In genomic region chr9:80062581-80062980, GRCh38 we compare ENCODE assay signal across 28 cellular contexts.
DNase-seq lines count a peak whose midpoint lies in the region; ATAC-seq and TF ChIP-seq lines count a peak whose summit lies in the region.
"Had no signal": no experiment of that assay in that cellular context is flagged by ENCODE, and none has a peak within 500 bp of the region (broad histone marks: within the 10 kb centered on the region; RNA-seq: fewer than 3 reads in every experiment).

No MANE protein-coding gene starts in this region.

- H3K79me2 ChIP-seq in mesendoderm (ENCODE audit: control insufficient read depth, insufficient read depth, low read length), result no peaks in the 10 kb centered on the region

- H3K4me3 ChIP-seq in mesendoderm (ENCODE audit: low read length), result no peak overlapping the region
- no peak overlapping the region for H3K4me3 ChIP-seq in gastrocnemius medialis
- H3K4me3 ChIP-seq: heart left ventricle, right atrium auricular region, tibial nerve had no signal

- H3K79me1 ChIP-seq in mesendoderm (ENCODE audit: low read length), result no peaks in the 10 kb centered on the region

- H3K4me2 ChIP-seq in mesendoderm (ENCODE audit: low read length), result no peak overlapping the region

- H4K8ac ChIP-seq in mesendoderm (ENCODE audit: low read depth, low read length), result no peak overlapping the region

- no peaks in the 10 kb centered on the region for H3K36me3 ChIP-seq in mesendoderm (ENCODE audit: control insufficient read depth, insufficient read depth, low read length)
- no peaks in the 10 kb centered on the region for H3K36me3 ChIP-seq in gastrocnemius medialis
- H3K36me3 ChIP-seq: heart left ventricle, right atrium auricular region, tibial nerve had no signal

- no peak overlapping the region for H3K27ac Mint-ChIP-seq in activated CD8-positive, alpha-beta memory T cell treated with anti-CD3 and anti-CD28 coated beads, Interleukin-2, amount 10 ng/mL, durations not matched to agents 7 days and 5 days
- H3K27ac Mint-ChIP-seq: activated T-cell treated with anti-CD3 and anti-CD28 coated beads, Interleukin-2, amount 50 U/mL, for 24 hours; CD8-positive, alpha-beta T cell; dendritic cell treated with granulocyte-macrophage colony-stimulating factor and Interleukin-4, amounts not matched to agents 40 ng/mL and 50 ng/mL, for 4 days had no signal

- no peak overlapping the region for H3K18ac ChIP-seq in mesendoderm (ENCODE audit: low read length)

- H3K36me3 Mint-ChIP-seq in activated CD8-positive, alpha-beta memory T cell treated with anti-CD3 and anti-CD28 coated beads, Interleukin-2, amount 10 ng/mL, durations not matched to agents 7 days and 5 days, result no peaks in the 10 kb centered on the region
- H3K36me3 Mint-ChIP-seq: CD8-positive, alpha-beta T cell had no signal

- no peak overlapping the region for H4K5ac ChIP-seq in mesendoderm (ENCODE audit: low read length)

- intact Hi-C loops in gastrocnemius medialis (cut with DNase I; ENCODE audit: low total_unique reads), result loop anchor here (1.0 to 10.0 kb wide), 4 partner anchors 78 to 1622 kb away; partner anchors contain the start of genes TLE1 and TLE4

- H2BK15ac ChIP-seq in mesendoderm (replicated peaks; ENCODE audit: low read depth), result no peak overlapping the region

- H3K27me3 Mint-ChIP-seq in activated CD8-positive, alpha-beta memory T cell treated with anti-CD3 and anti-CD28 coated beads, Interleukin-2, amount 10 ng/mL, durations not matched to agents 7 days and 5 days, result no peaks in the 10 kb centered on the region
- H3K27me3 Mint-ChIP-seq: dendritic cell treated with granulocyte-macrophage colony-stimulating factor and Interleukin-4, amounts not matched to agents 40 ng/mL and 50 ng/mL, for 4 days had no signal

- in situ Hi-C loops in gastrocnemius medialis (cut with MboI; ENCODE audit: low sequenced_read_pairs in 4 of 4), result loop anchor here in 2 of 4 donors (10.0 to 25.0 kb wide), 2 partner anchors 88 to 1525 kb away; no protein-coding TSS in a partner anchor

- H3K27me3 ChIP-seq in mesendoderm (ENCODE audit: insufficient read depth, low read length, poor library complexity), result no peaks in the 10 kb centered on the region
- H3K27me3 ChIP-seq in gastrocnemius medialis, result no peaks in the 10 kb centered on the region
- H3K27me3 ChIP-seq: right atrium auricular region, tibial nerve had no signal

- no peak overlapping the region for H3K4me3 Mint-ChIP-seq in activated CD8-positive, alpha-beta memory T cell treated with anti-CD3 and anti-CD28 coated beads, Interleukin-2, amount 10 ng/mL, durations not matched to agents 7 days and 5 days
- H3K4me3 Mint-ChIP-seq: activated T-cell treated with anti-CD3 and anti-CD28 coated beads, Interleukin-2, amount 50 U/mL, for 24 hours; CD8-positive, alpha-beta T cell; dendritic cell treated with granulocyte-macrophage colony-stimulating factor and Interleukin-4, amounts not matched to agents 40 ng/mL and 50 ng/mL, for 4 days had no signal

- no peak for TF ChIP-seq CTCF in gastrocnemius medialis (IDR thresholded peaks at IDR 0.05 in 4 of 5, conservative IDR thresholded peaks at IDR 0.05 in 1 of 5)

- no peaks in the 10 kb centered on the region for H3K9me3 ChIP-seq in gastrocnemius medialis

- DNase-seq in EH (ENCODE audit: low read depth) (peak; percentile 4), caudate nucleus (lab: John Stamatoyannopoulos, UW) (no peak), mesendoderm (no peak), gastrocnemius medialis (no peak), nucleus accumbens (lab: John Stamatoyannopoulos, UW) (no peak), MV-4-11 (lab: John Stamatoyannopoulos, UW) (no peak)
- DNase-seq in activated CD8-positive, alpha-beta memory T cell treated with anti-CD3 and anti-CD28 coated beads, Interleukin-2, amount 10 ng/mL, durations not matched to agents 7 days and 5 days, result no peak
- DNase-seq: activated CD8-positive, alpha-beta memory T cell treated with anti-CD3 and anti-CD28 coated beads for 24 hours; activated gamma-delta T cell treated with Interleukin-2 at 50 U/mL for 16 hours; activated T-cell treated with anti-CD3 and anti-CD28 coated beads, Interleukin-2, amount 50 U/mL, for 24 hours; CD8-positive, alpha-beta T cell; DMS153; GDM1; KG1; left cardiac atrium; NCI-H187 treated with DMSO at 0.1 percent for 48 hours; NCI-H774; occipital lobe; stimulated activated CD4-positive, alpha-beta T cell treated with anti-CD3 and anti-CD28 coated beads, Interleukin-15, amount 100 ng/mL, for 24 hours; stimulated activated naive CD8-positive, alpha-beta T cell treated with anti-CD3 and anti-CD28 coated beads, Interleukin-15, Interleukin-2, amounts not matched to agents 100 U/mL and 50 U/mL, for 24 hours; T-helper 2 cell had no signal

- H3K27ac ChIP-seq in caudate nucleus (ENCODE audit: low read depth, low read length) (peak overlapping the region; percentile 32), mesendoderm (ENCODE audit: low read depth, low read length) (peak overlapping the region; percentile 24), gastrocnemius medialis (peak overlapping the region; percentile 86 to 91 (median 90))
- H3K27ac ChIP-seq: RWPE1 had no signal

- no peak overlapping the region for H2BK120ac ChIP-seq in mesendoderm (ENCODE audit: low read depth, low read length)

- WGBS in mesendoderm (ENCODE audit: extremely low coverage, insufficient coverage, low lambda C conversion rate), result no CpG with 5 or more reads among the region's 4 CpGs

- no peak for TF ChIP-seq POLR2A in gastrocnemius medialis (IDR thresholded peaks at IDR 0.05)

- H3K9ac ChIP-seq in mesendoderm (ENCODE audit: low read length), result no peak overlapping the region

- no peak overlapping the region for H2AK5ac ChIP-seq in mesendoderm (ENCODE audit: low read length)

- H3K4ac ChIP-seq in mesendoderm (ENCODE audit: low read depth, low read length), result no peak overlapping the region

- no peaks in the 10 kb centered on the region for H3K4me1 Mint-ChIP-seq in activated CD8-positive, alpha-beta memory T cell treated with anti-CD3 and anti-CD28 coated beads, Interleukin-2, amount 10 ng/mL, durations not matched to agents 7 days and 5 days

- no peak overlapping the region for H3K23ac ChIP-seq in mesendoderm (ENCODE audit: low read length)

- peak overlapping the region; percentile 5 for H2BK5ac ChIP-seq in mesendoderm (ENCODE audit: low read length)

- H3K56ac ChIP-seq in mesendoderm (ENCODE audit: low read length), result no peak overlapping the region

- H3K9me3 Mint-ChIP-seq in activated CD8-positive, alpha-beta memory T cell treated with anti-CD3 and anti-CD28 coated beads, Interleukin-2, amount 10 ng/mL, durations not matched to agents 7 days and 5 days (ENCODE audit: low read depth), result peaks cover 6% of the 10 kb centered on the region
- H3K9me3 Mint-ChIP-seq: CD8-positive, alpha-beta T cell had no signal

- ATAC-seq in gastrocnemius medialis (no peak), HG02884 (IDR thresholded peaks at IDR 0.05; ENCODE audit: unreplicated experiment) (no peak)
- no peak for ATAC-seq in activated CD8-positive, alpha-beta memory T cell treated with anti-CD3 and anti-CD28 coated beads, Interleukin-2, amount 10 ng/mL, durations not matched to agents 7 days and 5 days
- ATAC-seq: CD8-positive, alpha-beta T cell; SK-N-SH treated with all-trans-retinoic acid at 6 μM for 48 hours; stimulated activated naive CD8-positive, alpha-beta T cell treated with anti-CD3 and anti-CD28 coated beads, Interleukin-15, Interleukin-2, amounts not matched to agents 100 U/mL and 50 U/mL, for 24 hours had no signal

- H3K4me1 ChIP-seq in mesendoderm (ENCODE audit: control insufficient read depth, low read depth, low read length) (peaks cover 2% of the 10 kb centered on the region), gastrocnemius medialis (peaks cover 25 to 27% of the 10 kb centered on the region in 2 donors)
- H3K4me1 ChIP-seq: right atrium auricular region had no signal

- CTCF ChIA-PET in activated CD8-positive, alpha-beta memory T cell treated with anti-CD3 and anti-CD28 coated beads, Interleukin-2, amount 10 ng/mL, durations not matched to agents 7 days and 5 days (lab: Charles Lee), result no interaction called here

Comparison
In these comparisons a context has a peak if more than half of its experiments do, and no peak if none do; other contexts are left out.
1. H3K27ac ChIP-seq: peak in every context shown above with its lines; median percentile 90 in gastrocnemius medialis; 32 in caudate nucleus; 24 in mesendoderm.